ENCODE assay signal across 1 cellular context in the genomic region with DNA sequence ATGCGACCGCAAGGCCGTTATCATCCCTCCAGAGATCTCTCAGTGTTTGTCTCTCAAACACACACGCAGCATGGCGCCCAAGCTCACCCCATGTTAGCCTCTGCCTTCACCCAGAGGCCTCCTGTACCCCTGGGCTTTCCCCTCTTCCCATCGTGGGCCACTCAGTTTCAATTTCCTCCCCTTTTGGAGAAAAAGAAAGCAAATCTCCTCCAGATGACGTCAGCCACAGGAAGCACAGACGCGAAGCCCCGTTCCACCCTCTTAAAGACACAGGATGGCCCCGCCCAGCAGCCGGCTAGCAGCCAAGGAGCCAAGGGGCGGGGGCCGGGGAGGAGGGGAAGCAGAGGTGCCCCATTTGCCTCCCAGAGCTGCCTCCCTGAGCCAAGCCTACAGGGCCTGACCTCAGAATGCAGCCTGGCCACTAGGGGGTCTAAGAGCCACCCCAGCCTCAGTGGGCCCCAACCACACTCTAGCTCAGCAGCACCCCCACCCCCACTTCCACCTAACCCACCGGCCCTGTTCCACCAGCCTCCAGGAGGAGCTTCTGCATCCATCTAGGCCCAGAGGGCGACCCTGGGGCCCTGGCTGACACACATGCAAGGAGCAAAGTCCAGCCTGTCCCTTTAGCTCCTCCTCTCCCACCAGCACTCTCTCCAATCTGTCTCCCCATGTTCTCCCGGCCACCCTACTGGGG.
A peak's percentile ranks its signal among the peaks of the same experiment; 100 is the strongest.
TF ChIP-seq lines count a peak whose summit lies in the region.

No MANE protein-coding gene starts in this region.

TF ChIP-seq in WTC11, 78 proteins besides CTCF, POLR2A, EP300 and RAD21 (continued from another document and continues in another):
- TF ChIP-seq, protein P1, sequence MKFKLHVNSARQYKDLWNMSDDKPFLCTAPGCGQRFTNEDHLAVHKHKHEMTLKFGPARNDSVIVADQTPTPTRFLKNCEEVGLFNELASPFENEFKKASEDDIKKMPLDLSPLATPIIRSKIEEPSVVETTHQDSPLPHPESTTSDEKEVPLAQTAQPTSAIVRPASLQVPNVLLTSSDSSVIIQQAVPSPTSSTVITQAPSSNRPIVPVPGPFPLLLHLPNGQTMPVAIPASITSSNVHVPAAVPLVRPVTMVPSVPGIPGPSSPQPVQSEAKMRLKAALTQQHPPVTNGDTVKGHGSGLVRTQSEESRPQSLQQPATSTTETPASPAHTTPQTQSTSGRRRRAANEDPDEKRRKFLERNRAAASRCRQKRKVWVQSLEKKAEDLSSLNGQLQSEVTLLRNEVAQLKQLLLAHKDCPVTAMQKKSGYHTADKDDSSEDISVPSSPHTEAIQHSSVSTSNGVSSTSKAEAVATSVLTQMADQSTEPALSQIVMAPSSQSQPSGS (CRISPR knock-in tag; IDR thresholded peaks at IDR 0.05; ENCODE audit: borderline replicate concordance, low read depth): no peak
- TF ChIP-seq NFYB (CRISPR knock-in tag; conservative IDR thresholded peaks at IDR 0.05; ENCODE audit: low read depth) (no peak), GRHL2 (CRISPR knock-in tag; IDR thresholded peaks at IDR 0.05; ENCODE audit: insufficient replicate concordance, severe bottlenecking) (no peak), JUN (CRISPR knock-in tag; IDR thresholded peaks at IDR 0.05) (no peak), ETV6 (CRISPR knock-in tag; IDR thresholded peaks at IDR 0.05) (0 out of 2 replicates have a peak, but pooled peaks have one; percentile 38), RORB (CRISPR knock-in tag; IDR thresholded peaks at IDR 0.05) (no peak), CREM (CRISPR knock-in tag; IDR thresholded peaks at IDR 0.05) (0 out of 2 replicates have a peak, but pooled peaks have one; percentile 24), ZNF317 (CRISPR knock-in tag; IDR thresholded peaks at IDR 0.05; ENCODE audit: borderline replicate concordance, low read depth) (no peak), SMAD3 (CRISPR knock-in tag; IDR thresholded peaks at IDR 0.05; ENCODE audit: borderline replicate concordance) (no peak), TCF7 (CRISPR knock-in tag; IDR thresholded peaks at IDR 0.05; ENCODE audit: low read depth) (no peak), OVOL2 (CRISPR knock-in tag; IDR thresholded peaks at IDR 0.05; ENCODE audit: borderline replicate concordance) (no peak), TEAD4 (CRISPR knock-in tag; IDR thresholded peaks at IDR 0.05) (no peak), ZNF121 (CRISPR knock-in tag; IDR thresholded peaks at IDR 0.05) (peak; percentile 46; the same call in 1 of the 2 replicates), ZNF263 (CRISPR knock-in tag; IDR thresholded peaks at IDR 0.05; ENCODE audit: low read depth) (no peak), NR3C1 (CRISPR knock-in tag; conservative IDR thresholded peaks at IDR 0.05; ENCODE audit: low read depth) (no peak), ZBTB21 (CRISPR knock-in tag; IDR thresholded peaks at IDR 0.05; ENCODE audit: borderline replicate concordance) (no peak), KAT7 (CRISPR knock-in tag; IDR thresholded peaks at IDR 0.05; ENCODE audit: borderline replicate concordance) (no peak), IRF2 (CRISPR knock-in tag; IDR thresholded peaks at IDR 0.05; ENCODE audit: borderline replicate concordance, low read depth) (no peak), ESRRA (CRISPR knock-in tag; IDR thresholded peaks at IDR 0.05; ENCODE audit: borderline replicate concordance) (no peak)
- TF ChIP-seq, protein P2, sequence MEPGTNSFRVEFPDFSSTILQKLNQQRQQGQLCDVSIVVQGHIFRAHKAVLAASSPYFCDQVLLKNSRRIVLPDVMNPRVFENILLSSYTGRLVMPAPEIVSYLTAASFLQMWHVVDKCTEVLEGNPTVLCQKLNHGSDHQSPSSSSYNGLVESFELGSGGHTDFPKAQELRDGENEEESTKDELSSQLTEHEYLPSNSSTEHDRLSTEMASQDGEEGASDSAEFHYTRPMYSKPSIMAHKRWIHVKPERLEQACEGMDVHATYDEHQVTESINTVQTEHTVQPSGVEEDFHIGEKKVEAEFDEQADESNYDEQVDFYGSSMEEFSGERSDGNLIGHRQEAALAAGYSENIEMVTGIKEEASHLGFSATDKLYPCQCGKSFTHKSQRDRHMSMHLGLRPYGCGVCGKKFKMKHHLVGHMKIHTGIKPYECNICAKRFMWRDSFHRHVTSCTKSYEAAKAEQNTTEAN (CRISPR knock-in tag; IDR thresholded peaks at IDR 0.05): no peak
- TF ChIP-seq, protein P3, sequence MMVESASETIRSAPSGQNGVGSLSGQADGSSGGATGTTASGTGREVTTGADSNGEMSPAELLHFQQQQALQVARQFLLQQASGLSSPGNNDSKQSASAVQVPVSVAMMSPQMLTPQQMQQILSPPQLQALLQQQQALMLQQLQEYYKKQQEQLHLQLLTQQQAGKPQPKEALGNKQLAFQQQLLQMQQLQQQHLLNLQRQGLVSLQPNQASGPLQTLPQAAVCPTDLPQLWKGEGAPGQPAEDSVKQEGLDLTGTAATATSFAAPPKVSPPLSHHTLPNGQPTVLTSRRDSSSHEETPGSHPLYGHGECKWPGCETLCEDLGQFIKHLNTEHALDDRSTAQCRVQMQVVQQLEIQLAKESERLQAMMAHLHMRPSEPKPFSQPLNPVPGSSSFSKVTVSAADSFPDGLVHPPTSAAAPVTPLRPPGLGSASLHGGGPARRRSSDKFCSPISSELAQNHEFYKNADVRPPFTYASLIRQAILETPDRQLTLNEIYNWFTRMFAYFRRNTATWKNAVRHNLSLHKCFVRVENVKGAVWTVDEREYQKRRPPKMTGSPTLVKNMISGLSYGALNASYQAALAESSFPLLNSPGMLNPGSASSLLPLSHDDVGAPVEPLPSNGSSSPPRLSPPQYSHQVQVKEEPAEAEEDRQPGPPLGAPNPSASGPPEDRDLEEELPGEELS (CRISPR knock-in tag; IDR thresholded peaks at IDR 0.05): no peak
- TF ChIP-seq, protein P4, sequence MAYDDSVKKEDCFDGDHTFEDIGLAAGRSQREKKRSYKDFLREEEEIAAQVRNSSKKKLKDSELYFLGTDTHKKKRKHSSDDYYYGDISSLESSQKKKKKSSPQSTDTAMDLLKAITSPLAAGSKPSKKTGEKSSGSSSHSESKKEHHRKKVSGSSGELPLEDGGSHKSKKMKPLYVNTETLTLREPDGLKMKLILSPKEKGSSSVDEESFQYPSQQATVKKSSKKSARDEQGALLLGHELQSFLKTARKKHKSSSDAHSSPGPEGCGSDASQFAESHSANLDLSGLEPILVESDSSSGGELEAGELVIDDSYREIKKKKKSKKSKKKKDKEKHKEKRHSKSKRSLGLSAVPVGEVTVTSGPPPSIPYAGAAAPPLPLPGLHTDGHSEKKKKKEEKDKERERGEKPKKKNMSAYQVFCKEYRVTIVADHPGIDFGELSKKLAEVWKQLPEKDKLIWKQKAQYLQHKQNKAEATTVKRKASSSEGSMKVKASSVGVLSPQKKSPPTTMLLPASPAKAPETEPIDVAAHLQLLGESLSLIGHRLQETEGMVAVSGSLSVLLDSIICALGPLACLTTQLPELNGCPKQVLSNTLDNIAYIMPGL (CRISPR knock-in tag; IDR thresholded peaks at IDR 0.05): no peak
- TF ChIP-seq, protein P5, sequence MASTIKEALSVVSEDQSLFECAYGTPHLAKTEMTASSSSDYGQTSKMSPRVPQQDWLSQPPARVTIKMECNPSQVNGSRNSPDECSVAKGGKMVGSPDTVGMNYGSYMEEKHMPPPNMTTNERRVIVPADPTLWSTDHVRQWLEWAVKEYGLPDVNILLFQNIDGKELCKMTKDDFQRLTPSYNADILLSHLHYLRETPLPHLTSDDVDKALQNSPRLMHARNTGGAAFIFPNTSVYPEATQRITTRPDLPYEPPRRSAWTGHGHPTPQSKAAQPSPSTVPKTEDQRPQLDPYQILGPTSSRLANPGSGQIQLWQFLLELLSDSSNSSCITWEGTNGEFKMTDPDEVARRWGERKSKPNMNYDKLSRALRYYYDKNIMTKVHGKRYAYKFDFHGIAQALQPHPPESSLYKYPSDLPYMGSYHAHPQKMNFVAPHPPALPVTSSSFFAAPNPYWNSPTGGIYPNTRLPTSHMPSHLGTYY (CRISPR knock-in tag; IDR thresholded peaks at IDR 0.05): no peak
- TF ChIP-seq, protein P6, sequence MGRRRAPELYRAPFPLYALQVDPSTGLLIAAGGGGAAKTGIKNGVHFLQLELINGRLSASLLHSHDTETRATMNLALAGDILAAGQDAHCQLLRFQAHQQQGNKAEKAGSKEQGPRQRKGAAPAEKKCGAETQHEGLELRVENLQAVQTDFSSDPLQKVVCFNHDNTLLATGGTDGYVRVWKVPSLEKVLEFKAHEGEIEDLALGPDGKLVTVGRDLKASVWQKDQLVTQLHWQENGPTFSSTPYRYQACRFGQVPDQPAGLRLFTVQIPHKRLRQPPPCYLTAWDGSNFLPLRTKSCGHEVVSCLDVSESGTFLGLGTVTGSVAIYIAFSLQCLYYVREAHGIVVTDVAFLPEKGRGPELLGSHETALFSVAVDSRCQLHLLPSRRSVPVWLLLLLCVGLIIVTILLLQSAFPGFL (CRISPR knock-in tag; IDR thresholded peaks at IDR 0.05; ENCODE audit: borderline replicate concordance): no peak
- TF ChIP-seq, protein P7, sequence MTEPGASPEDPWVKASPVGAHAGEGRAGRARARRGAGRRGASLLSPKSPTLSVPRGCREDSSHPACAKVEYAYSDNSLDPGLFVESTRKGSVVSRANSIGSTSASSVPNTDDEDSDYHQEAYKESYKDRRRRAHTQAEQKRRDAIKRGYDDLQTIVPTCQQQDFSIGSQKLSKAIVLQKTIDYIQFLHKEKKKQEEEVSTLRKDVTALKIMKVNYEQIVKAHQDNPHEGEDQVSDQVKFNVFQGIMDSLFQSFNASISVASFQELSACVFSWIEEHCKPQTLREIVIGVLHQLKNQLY (CRISPR knock-in tag; IDR thresholded peaks at IDR 0.05): no peak
- TF ChIP-seq, protein P8, sequence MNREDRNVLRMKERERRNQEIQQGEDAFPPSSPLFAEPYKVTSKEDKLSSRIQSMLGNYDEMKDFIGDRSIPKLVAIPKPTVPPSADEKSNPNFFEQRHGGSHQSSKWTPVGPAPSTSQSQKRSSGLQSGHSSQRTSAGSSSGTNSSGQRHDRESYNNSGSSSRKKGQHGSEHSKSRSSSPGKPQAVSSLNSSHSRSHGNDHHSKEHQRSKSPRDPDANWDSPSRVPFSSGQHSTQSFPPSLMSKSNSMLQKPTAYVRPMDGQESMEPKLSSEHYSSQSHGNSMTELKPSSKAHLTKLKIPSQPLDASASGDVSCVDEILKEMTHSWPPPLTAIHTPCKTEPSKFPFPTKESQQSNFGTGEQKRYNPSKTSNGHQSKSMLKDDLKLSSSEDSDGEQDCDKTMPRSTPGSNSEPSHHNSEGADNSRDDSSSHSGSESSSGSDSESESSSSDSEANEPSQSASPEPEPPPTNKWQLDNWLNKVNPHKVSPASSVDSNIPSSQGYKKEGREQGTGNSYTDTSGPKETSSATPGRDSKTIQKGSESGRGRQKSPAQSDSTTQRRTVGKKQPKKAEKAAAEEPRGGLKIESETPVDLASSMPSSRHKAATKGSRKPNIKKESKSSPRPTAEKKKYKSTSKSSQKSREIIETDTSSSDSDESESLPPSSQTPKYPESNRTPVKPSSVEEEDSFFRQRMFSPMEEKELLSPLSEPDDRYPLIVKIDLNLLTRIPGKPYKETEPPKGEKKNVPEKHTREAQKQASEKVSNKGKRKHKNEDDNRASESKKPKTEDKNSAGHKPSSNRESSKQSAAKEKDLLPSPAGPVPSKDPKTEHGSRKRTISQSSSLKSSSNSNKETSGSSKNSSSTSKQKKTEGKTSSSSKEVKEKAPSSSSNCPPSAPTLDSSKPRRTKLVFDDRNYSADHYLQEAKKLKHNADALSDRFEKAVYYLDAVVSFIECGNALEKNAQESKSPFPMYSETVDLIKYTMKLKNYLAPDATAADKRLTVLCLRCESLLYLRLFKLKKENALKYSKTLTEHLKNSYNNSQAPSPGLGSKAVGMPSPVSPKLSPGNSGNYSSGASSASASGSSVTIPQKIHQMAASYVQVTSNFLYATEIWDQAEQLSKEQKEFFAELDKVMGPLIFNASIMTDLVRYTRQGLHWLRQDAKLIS (CRISPR knock-in tag; IDR thresholded peaks at IDR 0.05; ENCODE audit: borderline replicate concordance): no peak
- TF ChIP-seq, protein P9, sequence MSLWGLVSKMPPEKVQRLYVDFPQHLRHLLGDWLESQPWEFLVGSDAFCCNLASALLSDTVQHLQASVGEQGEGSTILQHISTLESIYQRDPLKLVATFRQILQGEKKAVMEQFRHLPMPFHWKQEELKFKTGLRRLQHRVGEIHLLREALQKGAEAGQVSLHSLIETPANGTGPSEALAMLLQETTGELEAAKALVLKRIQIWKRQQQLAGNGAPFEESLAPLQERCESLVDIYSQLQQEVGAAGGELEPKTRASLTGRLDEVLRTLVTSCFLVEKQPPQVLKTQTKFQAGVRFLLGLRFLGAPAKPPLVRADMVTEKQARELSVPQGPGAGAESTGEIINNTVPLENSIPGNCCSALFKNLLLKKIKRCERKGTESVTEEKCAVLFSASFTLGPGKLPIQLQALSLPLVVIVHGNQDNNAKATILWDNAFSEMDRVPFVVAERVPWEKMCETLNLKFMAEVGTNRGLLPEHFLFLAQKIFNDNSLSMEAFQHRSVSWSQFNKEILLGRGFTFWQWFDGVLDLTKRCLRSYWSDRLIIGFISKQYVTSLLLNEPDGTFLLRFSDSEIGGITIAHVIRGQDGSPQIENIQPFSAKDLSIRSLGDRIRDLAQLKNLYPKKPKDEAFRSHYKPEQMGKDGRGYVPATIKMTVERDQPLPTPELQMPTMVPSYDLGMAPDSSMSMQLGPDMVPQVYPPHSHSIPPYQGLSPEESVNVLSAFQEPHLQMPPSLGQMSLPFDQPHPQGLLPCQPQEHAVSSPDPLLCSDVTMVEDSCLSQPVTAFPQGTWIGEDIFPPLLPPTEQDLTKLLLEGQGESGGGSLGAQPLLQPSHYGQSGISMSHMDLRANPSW (CRISPR knock-in tag; conservative IDR thresholded peaks at IDR 0.05; ENCODE audit: low read depth): no peak
- TF ChIP-seq, protein P10, sequence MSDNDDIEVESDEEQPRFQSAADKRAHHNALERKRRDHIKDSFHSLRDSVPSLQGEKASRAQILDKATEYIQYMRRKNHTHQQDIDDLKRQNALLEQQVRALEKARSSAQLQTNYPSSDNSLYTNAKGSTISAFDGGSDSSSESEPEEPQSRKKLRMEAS (CRISPR knock-in tag; IDR thresholded peaks at IDR 0.05): peak; percentile 67; the same call in 1 of the 2 replicates
- TF ChIP-seq, protein P11, sequence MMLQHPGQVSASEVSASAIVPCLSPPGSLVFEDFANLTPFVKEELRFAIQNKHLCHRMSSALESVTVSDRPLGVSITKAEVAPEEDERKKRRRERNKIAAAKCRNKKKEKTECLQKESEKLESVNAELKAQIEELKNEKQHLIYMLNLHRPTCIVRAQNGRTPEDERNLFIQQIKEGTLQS (CRISPR knock-in tag; conservative IDR thresholded peaks at IDR 0.05): no peak
- TF ChIP-seq, protein P12, sequence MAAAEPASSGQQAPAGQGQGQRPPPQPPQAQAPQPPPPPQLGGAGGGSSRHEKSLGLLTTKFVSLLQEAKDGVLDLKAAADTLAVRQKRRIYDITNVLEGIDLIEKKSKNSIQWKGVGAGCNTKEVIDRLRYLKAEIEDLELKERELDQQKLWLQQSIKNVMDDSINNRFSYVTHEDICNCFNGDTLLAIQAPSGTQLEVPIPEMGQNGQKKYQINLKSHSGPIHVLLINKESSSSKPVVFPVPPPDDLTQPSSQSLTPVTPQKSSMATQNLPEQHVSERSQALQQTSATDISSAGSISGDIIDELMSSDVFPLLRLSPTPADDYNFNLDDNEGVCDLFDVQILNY (CRISPR knock-in tag; IDR thresholded peaks at IDR 0.05): no peak
- TF ChIP-seq, protein P13, sequence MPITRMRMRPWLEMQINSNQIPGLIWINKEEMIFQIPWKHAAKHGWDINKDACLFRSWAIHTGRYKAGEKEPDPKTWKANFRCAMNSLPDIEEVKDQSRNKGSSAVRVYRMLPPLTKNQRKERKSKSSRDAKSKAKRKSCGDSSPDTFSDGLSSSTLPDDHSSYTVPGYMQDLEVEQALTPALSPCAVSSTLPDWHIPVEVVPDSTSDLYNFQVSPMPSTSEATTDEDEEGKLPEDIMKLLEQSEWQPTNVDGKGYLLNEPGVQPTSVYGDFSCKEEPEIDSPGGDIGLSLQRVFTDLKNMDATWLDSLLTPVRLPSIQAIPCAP (CRISPR knock-in tag; IDR thresholded peaks at IDR 0.05): no peak
- TF ChIP-seq, protein P14, sequence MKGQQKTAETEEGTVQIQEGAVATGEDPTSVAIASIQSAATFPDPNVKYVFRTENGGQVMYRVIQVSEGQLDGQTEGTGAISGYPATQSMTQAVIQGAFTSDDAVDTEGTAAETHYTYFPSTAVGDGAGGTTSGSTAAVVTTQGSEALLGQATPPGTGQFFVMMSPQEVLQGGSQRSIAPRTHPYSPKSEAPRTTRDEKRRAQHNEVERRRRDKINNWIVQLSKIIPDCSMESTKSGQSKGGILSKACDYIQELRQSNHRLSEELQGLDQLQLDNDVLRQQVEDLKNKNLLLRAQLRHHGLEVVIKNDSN (CRISPR knock-in tag; IDR thresholded peaks at IDR 0.05): no peak
